8 cellular contexts compared by ENCODE assay signal in genomic region chr4:153643406-153644016, GRCh38. TPM values are rescaled to one million over a fixed set of nuclear protein-coding genes. Genes with fewer than 3 reads are reported as not detected.
A peak's percentile ranks its signal among the peaks of the same experiment; 100 is the strongest.
DNase-seq lines count a peak whose midpoint lies in the region; ATAC-seq and TF ChIP-seq lines count a peak whose summit lies in the region.

No MANE protein-coding gene starts in this region.

- H3K4ac ChIP-seq in mesenchymal stem cell (ENCODE audit: low read depth in 1 of 2, low read length in 2 of 2), result no peak overlapping the region

- no peak overlapping the region for H2BK5ac ChIP-seq in mesenchymal stem cell (ENCODE audit: low read depth, low read length, poor library complexity, severe bottlenecking)

- H2BK15ac ChIP-seq in mesenchymal stem cell (ENCODE audit: low read depth, poor library complexity, severe bottlenecking), result no peak overlapping the region

- H3K4me1 ChIP-seq in breast epithelium, result no peaks in the 10 kb centered on the region
- no peaks in the 10 kb centered on the region for H3K4me1 ChIP-seq in mesenchymal stem cell (ENCODE audit: control insufficient read depth, insufficient read depth, low read depth, low read length)
- no peaks in the 10 kb centered on the region for H3K4me1 ChIP-seq in ovary (ENCODE audit: insufficient read depth)

- TF ChIP-seq CTCF in breast epithelium (IDR thresholded peaks at IDR 0.05) (peak in 2 of 3 donors; percentile 34 to 36), ovary (IDR thresholded peaks at IDR 0.05) (no peak)

- H3K27me3 ChIP-seq in breast epithelium (no peaks in the 10 kb centered on the region), mesenchymal stem cell (ENCODE audit: control insufficient read depth in 1 of 2, insufficient read depth in 1 of 2, low read length in 2 of 2) (no peaks in the 10 kb centered on the region), ovary (no peaks in the 10 kb centered on the region)

- H2BK120ac ChIP-seq in mesenchymal stem cell (ENCODE audit: low read depth, low read length), result no peak overlapping the region

- ATAC-seq in GM21367 (IDR thresholded peaks at IDR 0.05; ENCODE audit: unreplicated experiment), result peak; percentile 95
- ATAC-seq in HG03521 (IDR thresholded peaks at IDR 0.05; ENCODE audit: unreplicated experiment), result peak; percentile 90

- 84% methylated on average over 2 of the region's 4 CpGs for WGBS in mesenchymal stem cell
- WGBS in ovary, 3 donors, result 75 to 80% (median 78%) methylated on average over 4 of the region's 4 CpGs

- no peak overlapping the region for H3K9ac ChIP-seq in mesenchymal stem cell (ENCODE audit: low read length)

- H3K9me3 ChIP-seq in breast epithelium, result peaks cover 0 to 3% of the 10 kb centered on the region in 2 donors
- peaks cover 4% of the 10 kb centered on the region for H3K9me3 ChIP-seq in mesenchymal stem cell (ENCODE audit: control insufficient read depth, low read length)
- H3K9me3 ChIP-seq in ovary, result no peaks in the 10 kb centered on the region

- TF ChIP-seq POLR2A in breast epithelium (IDR thresholded peaks at IDR 0.05), result no peak
- no peak for TF ChIP-seq POLR2A in ovary (IDR thresholded peaks at IDR 0.05)

- no peak overlapping the region for H4K8ac ChIP-seq in mesenchymal stem cell (ENCODE audit: low read length)

- DNase-seq in GF-D8 (lab: John Stamatoyannopoulos, UW) (peak; percentile 67), NCI-H69 (lab: John Stamatoyannopoulos, UW) (peak; percentile 72), breast epithelium (ENCODE audit: low spot score in 2 of 2) (no peak), mesenchymal stem cell (peak; percentile 47), ovary (no peak), KG1 (lab: John Stamatoyannopoulos, UW) (no peak)

- TF ChIP-seq EP300 in ovary (IDR thresholded peaks at IDR 0.05), result no peak

- H3K4me3 ChIP-seq in breast epithelium (no peak overlapping the region), mesenchymal stem cell (ENCODE audit: insufficient read depth in 1 of 2, low read depth in 1 of 2, low read length in 2 of 2) (no peak overlapping the region), ovary (no peak overlapping the region)

- H4K91ac ChIP-seq in mesenchymal stem cell (ENCODE audit: low read length), result no peak overlapping the region

- H2AK5ac ChIP-seq in mesenchymal stem cell (ENCODE audit: low read length, severe bottlenecking), result no peak overlapping the region

- H3K79me1 ChIP-seq in mesenchymal stem cell (replicated peaks; ENCODE audit: low read length, poor library complexity, severe bottlenecking), result no peaks in the 10 kb centered on the region

- no peak overlapping the region for H3K4me2 ChIP-seq in mesenchymal stem cell (ENCODE audit: low read length, poor library complexity, severe bottlenecking)

- no peak overlapping the region for H3K18ac ChIP-seq in mesenchymal stem cell (ENCODE audit: low read depth in 1 of 2, low read length in 2 of 2)

- no peak overlapping the region for H2AFZ ChIP-seq in mesenchymal stem cell (ENCODE audit: low read depth, low read length)

- intact Hi-C loops in breast epithelium (cut with DNase I; ENCODE audit: low total_unique reads), result no loop called here
- intact Hi-C loops in ovary (cut with DNase I), result no loop called here

- H2BK12ac ChIP-seq in mesenchymal stem cell (ENCODE audit: low read length in 2 of 2), result no peak overlapping the region

- H3K27ac ChIP-seq in breast epithelium (no peak overlapping the region), mesenchymal stem cell (ENCODE audit: low read length, poor library complexity, severe bottlenecking) (no peak overlapping the region), ovary (no peak overlapping the region)

- H3K36me3 ChIP-seq in breast epithelium (no peaks in the 10 kb centered on the region), mesenchymal stem cell (ENCODE audit: control insufficient read depth in 1 of 2, insufficient read depth in 2 of 2, low read depth in 1 of 2, low read length in 2 of 2) (no peaks in the 10 kb centered on the region), ovary (no peaks in the 10 kb centered on the region)

- H3K14ac ChIP-seq in mesenchymal stem cell (ENCODE audit: low read length in 2 of 2), result no peak overlapping the region

- no peak overlapping the region for H3K23ac ChIP-seq in mesenchymal stem cell (ENCODE audit: low read length in 2 of 2)

RNA-seq across cellular contexts. Expression of gene TLR2, which starts 40.6 kb away (rescaled TPM):
- total RNA-seq in breast epithelium (10 to 100 TPM; 51.7 to 76.8 (median 52.4) TPM), ovary (10 to 100 TPM in 4 of 7 donors, 1 to 10 TPM in 3; 3.2 to 17.9 (median 10.4) TPM)
- 0.06 TPM for polyA plus RNA-seq in mesenchymal stem cell (2013, experiment 1 of 2)
- 0.05 TPM for polyA plus RNA-seq in mesenchymal stem cell (2013, experiment 2 of 2)
- polyA plus RNA-seq in ovary, result 1 to 10 TPM; 2.0 to 7.9 TPM

Comparison
In these comparisons a context has a peak if more than half of its experiments do, and no peak if none do; other contexts are left out.
1. DNase-seq: peak in GF-D8 (single experiment), NCI-H69 (single experiment) and mesenchymal stem cell (single experiment); none in breast epithelium (0 of 2), ovary (0 of 5) and KG1 (single experiment).
2. CTCF ChIP-seq: peak in breast epithelium (2 of 3); none in ovary (0 of 3).